Comparison of ENCODE assay signal across 28 cellular contexts in the genomic region with DNA sequence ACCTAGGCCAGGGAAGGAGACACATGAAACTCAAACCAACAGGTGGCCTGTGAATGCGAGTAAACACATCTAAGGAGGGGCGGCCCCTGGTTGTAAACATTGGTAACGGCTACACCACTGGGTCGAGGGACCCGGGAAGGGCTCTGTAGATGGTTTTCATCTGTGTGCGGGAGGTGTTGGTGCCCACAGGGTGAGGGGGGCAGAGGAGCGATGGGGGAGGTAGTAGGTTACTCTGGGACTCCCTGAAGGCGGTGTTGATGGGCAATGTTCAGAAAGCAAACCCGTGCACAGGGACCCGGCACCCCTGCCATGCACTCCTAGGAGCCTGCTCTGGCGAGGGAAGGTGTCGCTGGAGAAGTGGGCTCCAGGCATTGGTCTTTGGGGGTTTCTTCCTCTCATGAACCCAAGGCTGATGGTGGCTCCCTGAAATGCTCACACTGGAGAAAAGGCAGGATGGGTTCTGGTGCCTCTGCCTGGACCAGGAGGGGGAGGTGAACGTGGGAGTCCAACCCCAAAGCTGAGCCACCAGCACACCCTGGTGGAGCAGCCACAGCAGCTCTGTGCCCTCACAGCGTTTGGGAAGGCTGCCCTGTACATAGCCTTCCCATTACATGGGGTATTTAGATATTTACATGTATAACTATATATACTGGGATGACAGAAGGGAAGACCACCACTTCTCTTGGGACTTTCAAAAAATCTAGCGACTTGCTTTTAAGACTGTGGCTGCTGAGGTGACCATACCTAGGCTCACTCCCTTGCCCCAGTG.
"Had no signal": no experiment of that assay in that cellular context is flagged by ENCODE, and none has a peak within 500 bp of the region (broad histone marks: within the 10 kb centered on the region; RNA-seq: fewer than 3 reads in every experiment).

No MANE protein-coding gene starts in this region.

- H3K27me3 Mint-ChIP-seq: stimulated activated naive CD8-positive, alpha-beta T cell treated with anti-CD3 and anti-CD28 coated beads, Interleukin-15, Interleukin-2, amounts not matched to agents 100 ng/mL and 50 ng/mL, for 24 hours had no signal

- H3K4me3 ChIP-seq: esophagus muscularis mucosa, heart right ventricle, left lung, lung, mucosa of descending colon, ovary, right lobe of liver, skin epidermis, tibial nerve had no signal

- H3K9me3 Mint-ChIP-seq: natural killer cell treated with Interleukin-12 subunit alpha and Interleukin-12 subunit beta and Interleukin-15 and Interleukin-18, amount 100 ng/mL, for 72 hours; stimulated activated effector memory CD8-positive, alpha-beta T cell treated with anti-CD3 and anti-CD28 coated beads, Interleukin-12 subunit alpha, Interleukin-12 subunit beta, amount 100 ng/mL, for 72 hours; stimulated activated naive CD8-positive, alpha-beta T cell treated with anti-CD3 and anti-CD28 coated beads, Interleukin-15, Interleukin-2, amounts not matched to agents 100 ng/mL and 50 ng/mL, for 24 hours; T-helper 1 cell treated with Interleukin-12 subunit alpha and Interleukin-12 subunit beta and Interleukin-4 antibody, amounts not matched to agents 30 μg/mL and 1 μg/mL, for 36 hours had no signal

- H3K4me1 ChIP-seq: esophagus muscularis mucosa, heart right ventricle, left lung, right lobe of liver had no signal

- H3K27ac ChIP-seq: brain microvascular endothelial cell, esophagus muscularis mucosa, heart right ventricle, left lung, ovary, right lobe of liver, skin epidermis, tibial nerve, WERI-Rb-1 had no signal

- H3K27me3 ChIP-seq: brain microvascular endothelial cell, esophagus muscularis mucosa, heart right ventricle, left lung, ovary, right lobe of liver, tibial nerve had no signal

- H3K4me3 Mint-ChIP-seq: activated naive CD8-positive, alpha-beta T cell; natural killer cell treated with Interleukin-12 subunit alpha and Interleukin-12 subunit beta and Interleukin-15 and Interleukin-18, amount 100 ng/mL, for 72 hours; stimulated activated effector memory CD8-positive, alpha-beta T cell treated with anti-CD3 and anti-CD28 coated beads, Interleukin-12 subunit alpha, Interleukin-12 subunit beta, amount 100 ng/mL, for 72 hours; stimulated activated naive CD8-positive, alpha-beta T cell treated with anti-CD3 and anti-CD28 coated beads, Interleukin-15, Interleukin-2, amounts not matched to agents 100 ng/mL and 50 ng/mL, for 24 hours; T-helper 1 cell treated with Interleukin-12 subunit alpha and Interleukin-12 subunit beta and Interleukin-4 antibody, amounts not matched to agents 30 μg/mL and 1 μg/mL, for 36 hours had no signal

- ATAC-seq: activated CD4-positive, CD25-positive, alpha-beta regulatory T cell treated with anti-CD3 and anti-CD28 coated beads, Interleukin-2, amount 50 U/mL, for 24 hours; heart right ventricle; left lung; mucosa of descending colon; natural killer cell treated with Interleukin-12 subunit alpha and Interleukin-12 subunit beta and Interleukin-15 and Interleukin-18, amount 100 ng/mL, for 72 hours; right lobe of liver; stimulated activated effector memory CD8-positive, alpha-beta T cell treated with anti-CD3 and anti-CD28 coated beads, Interleukin-12 subunit alpha, Interleukin-12 subunit beta, amount 100 ng/mL, for 72 hours had no signal

- H3K4me1 Mint-ChIP-seq: stimulated activated effector memory CD8-positive, alpha-beta T cell treated with anti-CD3 and anti-CD28 coated beads, Interleukin-12 subunit alpha, Interleukin-12 subunit beta, amount 100 ng/mL, for 72 hours had no signal

- H3K36me3 ChIP-seq: brain microvascular endothelial cell, esophagus muscularis mucosa, heart right ventricle, left lung, ovary, right lobe of liver, WERI-Rb-1 had no signal

- H3K36me3 Mint-ChIP-seq: activated naive CD8-positive, alpha-beta T cell; natural killer cell treated with Interleukin-12 subunit alpha and Interleukin-12 subunit beta and Interleukin-15 and Interleukin-18, amount 100 ng/mL, for 72 hours; stimulated activated effector memory CD8-positive, alpha-beta T cell treated with anti-CD3 and anti-CD28 coated beads, Interleukin-12 subunit alpha, Interleukin-12 subunit beta, amount 100 ng/mL, for 72 hours had no signal

- DNase-seq: activated CD4-positive, alpha-beta T cell treated with anti-CD3 and anti-CD28 coated beads for 48 hours; activated CD4-positive, alpha-beta T cell treated with anti-CD3 and anti-CD28 coated beads, Interleukin-2, amount 50 U/mL, for 48 hours; activated CD8-positive, alpha-beta memory T cell treated with anti-CD3 and anti-CD28 coated beads for 24 hours; activated effector memory CD4-positive, alpha-beta T cell treated with Interleukin-2 at 50 U/mL for 16 hours; activated naive CD4-positive, alpha-beta T cell treated with Interleukin-2 at 50 U/mL for 16 hours; brain microvascular endothelial cell; heart right ventricle; left lung; mesendoderm; mucosa of descending colon; ovary; stimulated activated CD4-positive, alpha-beta T cell treated with anti-CD3 and anti-CD28 coated beads, Interleukin-12 subunit alpha, Interleukin-12 subunit beta, amount 100 ng/mL, for 4 hours; stimulated activated CD4-positive, alpha-beta T cell treated with anti-CD3 and anti-CD28 coated beads, Interleukin-4, amount 100 ng/mL, for 1 hour; SW 1271; T-helper 9 cell; WERI-Rb-1 had no signal

- H3K27ac Mint-ChIP-seq: activated naive CD8-positive, alpha-beta T cell; natural killer cell treated with Interleukin-12 subunit alpha and Interleukin-12 subunit beta and Interleukin-15 and Interleukin-18, amount 100 ng/mL, for 72 hours; progenitor cell of endocrine pancreas; stimulated activated effector memory CD8-positive, alpha-beta T cell treated with anti-CD3 and anti-CD28 coated beads, Interleukin-12 subunit alpha, Interleukin-12 subunit beta, amount 100 ng/mL, for 72 hours; stimulated activated naive CD8-positive, alpha-beta T cell treated with anti-CD3 and anti-CD28 coated beads, Interleukin-15, Interleukin-2, amounts not matched to agents 100 ng/mL and 50 ng/mL, for 24 hours; T-helper 1 cell treated with Interleukin-12 subunit alpha and Interleukin-12 subunit beta and Interleukin-4 antibody, amounts not matched to agents 30 μg/mL and 1 μg/mL, for 36 hours had no signal

- H3K9me3 ChIP-seq: esophagus muscularis mucosa, left lung, mucosa of descending colon, ovary, right lobe of liver, tibial nerve had no signal
